In the genomic region with DNA sequence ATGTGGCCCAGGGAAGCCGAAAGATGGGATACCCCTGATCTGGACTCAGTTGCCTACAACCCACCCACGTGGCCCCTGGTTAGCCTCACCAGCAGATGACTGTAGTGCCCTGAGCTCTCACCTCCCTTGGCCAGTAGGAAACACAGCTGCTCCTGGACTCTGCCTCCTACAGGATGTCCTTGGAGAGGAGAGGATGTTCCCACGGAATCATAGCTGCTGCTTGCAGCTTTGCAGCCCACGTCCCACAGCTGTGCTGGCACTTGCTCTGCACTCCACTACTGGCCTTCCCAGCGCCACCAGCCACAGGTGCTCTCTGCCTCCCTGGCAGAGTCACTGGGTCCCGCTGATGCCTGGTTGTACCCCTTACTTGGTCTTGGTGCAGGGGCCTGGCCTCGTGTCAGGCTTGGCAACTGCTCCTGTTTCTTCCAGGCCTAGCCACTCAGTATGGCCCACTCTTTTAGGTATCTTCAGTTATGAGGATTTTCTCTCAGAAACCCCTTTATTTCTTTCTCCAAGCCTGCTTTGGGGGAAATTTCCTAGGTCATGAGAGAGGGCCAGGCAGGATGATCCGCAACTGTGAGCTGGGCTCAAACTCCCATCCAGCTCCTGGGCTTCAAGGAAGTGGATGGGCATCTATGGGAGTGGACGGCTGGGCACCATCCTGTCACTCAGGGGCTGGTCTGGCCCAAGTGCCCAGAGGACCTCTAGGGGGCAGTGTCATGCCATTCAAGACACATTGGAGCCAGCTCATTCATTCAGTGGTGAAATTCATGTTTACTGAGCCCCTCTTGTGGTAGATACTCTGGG, we compare ENCODE assay signal across 8 cellular contexts. TPM values are rescaled to one million over a fixed set of nuclear protein-coding genes. Genes with fewer than 3 reads are reported as not detected.
A peak's percentile ranks its signal among the peaks of the same experiment; 100 is the strongest.
DNase-seq lines count a peak whose midpoint lies in the region; ATAC-seq and TF ChIP-seq lines count a peak whose summit lies in the region.

No MANE protein-coding gene starts in this region.

- no peak overlapping the region for H3K9ac ChIP-seq in liver (ENCODE audit: low read depth in 1 of 2, low read length in 2 of 2)

- 76% methylated on average over 9 of the region's 9 CpGs for WGBS in liver

- H3K27ac ChIP-seq in liver (ENCODE audit: low read depth in 1 of 2, low read length in 2 of 2), result no peak overlapping the region

- peak; percentile 91 for TF ChIP-seq CTCF in GM06990 (IDR thresholded peaks at IDR 0.05; ENCODE audit: insufficient read depth, low read length, poor library complexity, severe bottlenecking)
- TF ChIP-seq CTCF in LNCaP clone FGC (IDR thresholded peaks at IDR 0.05; ENCODE audit: control insufficient read depth, extremely low read depth, insufficient read depth), result peak; percentile 76
- peak; percentile 80 for TF ChIP-seq CTCF in liver (IDR thresholded peaks at IDR 0.05; ENCODE audit: low read depth, low read length, missing input control)

- no peak overlapping the region for H3K4me3 ChIP-seq in GM06990 (replicated peaks; ENCODE audit: low read depth, low read length)
- H3K4me3 ChIP-seq in LNCaP clone FGC (ENCODE audit: low read depth, low read length), result no peak overlapping the region
- no peak overlapping the region for H3K4me3 ChIP-seq in liver (ENCODE audit: low read depth in 1 of 3, low read length in 3 of 3)

- H3K9me3 ChIP-seq in liver (ENCODE audit: control insufficient read depth in 4 of 4, low read length in 3 of 4), result no peaks in the 10 kb centered on the region

- H3K27me3 ChIP-seq in GM06990 (replicated peaks; ENCODE audit: control insufficient read depth, insufficient read depth, low read length) (no peaks in the 10 kb centered on the region), liver (ENCODE audit: control insufficient read depth in 4 of 4, insufficient read depth in 4 of 4, low read length in 3 of 4) (no peaks in the 10 kb centered on the region)

- peaks cover 0 to 10% (median 4%) of the 10 kb centered on the region in 4 donors for H3K4me1 ChIP-seq in liver (ENCODE audit: control insufficient read depth in 4 of 4, insufficient read depth in 4 of 4, low read length in 3 of 4)

- DNase-seq in GM06990 (ENCODE audit: extremely low read depth, insufficient read length) (no peak), LNCaP clone FGC (ENCODE audit: low read depth) (no peak), cerebellar cortex (ENCODE audit: low spot score) (peak; percentile 63), NCI-H2081 treated with DMSO at 0.1 percent for 48 hours (lab: John Stamatoyannopoulos, UW) (no peak)
- peak; percentile 63 for DNase-seq in stimulated activated CD8-positive, alpha-beta memory T cell treated with anti-CD3 and anti-CD28 coated beads, Interleukin-12 subunit alpha, Interleukin-12 subunit beta, amount 100 ng/mL, for 1 hour (ENCODE audit: low read depth)

- peak; percentile 83 to 88 for TF ChIP-seq RAD21 in liver (IDR thresholded peaks at IDR 0.05)

- no peaks in the 10 kb centered on the region for H3K36me3 ChIP-seq in GM06990 (ENCODE audit: control insufficient read depth, insufficient read depth, low read length)
- peaks cover 2 to 13% (median 9%) of the 10 kb centered on the region in 4 donors for H3K36me3 ChIP-seq in liver (ENCODE audit: control insufficient read depth in 4 of 4, insufficient read depth in 3 of 4, low read depth in 1 of 4, low read length in 3 of 4)

- ATAC-seq in GM21737 (IDR thresholded peaks at IDR 0.05; ENCODE audit: unreplicated experiment), result peak; percentile 86
- peak; percentile 87 to 88 for ATAC-seq in activated CD4-positive, CD25-positive, alpha-beta regulatory T cell treated with anti-CD3 and anti-CD28 coated beads, Interleukin-2, amount 50 U/mL, for 24 hours

TF ChIP-seq in liver, 16 proteins besides CTCF, POLR2A, EP300 and RAD21:
- TF ChIP-seq HNF4A (conservative IDR thresholded peaks at IDR 0.05) (no peak), YY1 (IDR thresholded peaks at IDR 0.05) (no peak), EGR1 (IDR thresholded peaks at IDR 0.05; ENCODE audit: low read depth in 2 of 2) (no peak), GABPA (IDR thresholded peaks at IDR 0.05 in 1 of 2, conservative IDR thresholded peaks at IDR 0.05 in 1 of 2) (no peak), RXRA (IDR thresholded peaks at IDR 0.05) (no peak), FOXA1 (IDR thresholded peaks at IDR 0.05) (no peak), NR2F2 (IDR thresholded peaks at IDR 0.05) (no peak)

RNA-seq across cellular contexts. Expression of a gene that starts 16.3 kb away (rescaled TPM):
- 1 to 10 TPM; 2.2 to 3.5 TPM for total RNA-seq in liver
- 1 to 10 TPM in 1 of 2 donors, under 1 TPM in 1; 0.88 to 1.1 TPM for polyA plus RNA-seq in liver

RNA-seq across cellular contexts. Expression of a gene that starts 55.1 kb away (rescaled TPM):
- 10 to 100 TPM in 1 of 2 donors, 1 to 10 TPM in 1; 9.5 to 10.5 TPM for total RNA-seq in liver
- 1 to 10 TPM; 6.7 to 8.7 TPM for polyA plus RNA-seq in liver

Comparison
In these comparisons a context has a peak if more than half of its experiments do, and no peak if none do; other contexts are left out.
1. DNase-seq: peak in cerebellar cortex (single experiment) and stimulated activated CD8-positive, alpha-beta memory T cell treated with anti-CD3 and anti-CD28 coated beads, Interleukin-12 subunit alpha, Interleukin-12 subunit beta, amount 100 ng/mL, for 1 hour (single experiment); none in GM06990 (single experiment), LNCaP clone FGC (single experiment) and NCI-H2081 treated with DMSO at 0.1 percent for 48 hours (single experiment).
2. Peak in every context shown above with its lines, with median percentiles within 50 percentile points of each other: CTCF ChIP-seq.